In genomic region chr1:176800978-176801552, GRCh38 we compare ENCODE assay signal across 25 cellular contexts.
DNase-seq lines count a peak whose midpoint lies in the region; ATAC-seq and TF ChIP-seq lines count a peak whose summit lies in the region.
"Had no signal": no experiment of that assay in that cellular context is flagged by ENCODE, and none has a peak within 500 bp of the region (broad histone marks: within the 10 kb centered on the region; RNA-seq: fewer than 3 reads in every experiment).

No MANE protein-coding gene starts in this region.

- peaks cover 15% of the 10 kb centered on the region for H3K4me1 Mint-ChIP-seq in progenitor cell of endocrine pancreas (ENCODE audit: low read depth)
- H3K4me1 Mint-ChIP-seq: naive thymus-derived CD4-positive, alpha-beta T cell; stimulated activated naive B cell treated with anti-CD40 and anti-IgM and Interleukin-4, amounts not matched to agents 10 μg/mL and 1 μg/mL and 100 μg/mL, for 72 hours; T-helper 17 cell had no signal

- no peaks in the 10 kb centered on the region for H3K36me3 Mint-ChIP-seq in progenitor cell of endocrine pancreas (ENCODE audit: insufficient read depth)
- H3K36me3 Mint-ChIP-seq: mesothelial cell of epicardium; naive thymus-derived CD4-positive, alpha-beta T cell; stimulated activated naive B cell treated with anti-CD40 and anti-IgM and Interleukin-4, amounts not matched to agents 10 μg/mL and 1 μg/mL and 100 μg/mL, for 72 hours had no signal

- intact Hi-C loops in right cardiac atrium (cut with DNase I): no loop called here

- TF ChIP-seq CTCF in progenitor cell of endocrine pancreas (IDR thresholded peaks at IDR 0.05; ENCODE audit: unreplicated experiment): no peak

- peak overlapping the region; percentile 11 for H3K27ac Mint-ChIP-seq in progenitor cell of endocrine pancreas
- H3K27ac Mint-ChIP-seq: activated T-cell treated with anti-CD3 and anti-CD28 coated beads, Interleukin-2, amount 50 U/mL, for 72 hours; effector memory CD8-positive, alpha-beta T cell; mesothelial cell of epicardium; naive thymus-derived CD4-positive, alpha-beta T cell; stimulated activated naive B cell treated with anti-CD40 and anti-IgM and Interleukin-4, amounts not matched to agents 10 μg/mL and 1 μg/mL and 100 μg/mL, for 72 hours; T-helper 17 cell had no signal

- in situ Hi-C loops in ACHN (cut with HindIII; ENCODE audit: low pct_ligation_motif_present, low pct_unique_long_range_greater_than_20kb, low sequenced_read_pairs): no loop called here

- H3K27ac ChIP-seq in right cardiac atrium (ENCODE audit: low read length): peak overlapping the region; percentile 2
- H3K27ac ChIP-seq: adrenal gland, KMS-11, pancreas, RWPE1 had no signal

- no peaks in the 10 kb centered on the region for H3K27me3 ChIP-seq in right cardiac atrium (ENCODE audit: control insufficient read depth, insufficient read depth)
- H3K27me3 ChIP-seq: adrenal gland, pancreas had no signal

- H3K4me1 ChIP-seq in right cardiac atrium (ENCODE audit: control insufficient read depth, insufficient read depth, low read length): no peaks in the 10 kb centered on the region
- H3K4me1 ChIP-seq: pancreas had no signal

- ATAC-seq in right cardiac atrium (peak; percentile 29 to 47), GM21423 (IDR thresholded peaks at IDR 0.05; ENCODE audit: unreplicated experiment) (no peak), GM21737 (IDR thresholded peaks at IDR 0.05; ENCODE audit: unreplicated experiment) (no peak), HG02884 (IDR thresholded peaks at IDR 0.05; ENCODE audit: unreplicated experiment) (no peak)
- ATAC-seq: activated T-cell treated with anti-CD3 and anti-CD28 coated beads, Interleukin-2, amount 50 U/mL, for 72 hours; effector memory CD8-positive, alpha-beta T cell; naive thymus-derived CD4-positive, alpha-beta T cell; SK-N-SH treated with all-trans-retinoic acid at 6 μM for 48 hours; stimulated activated naive B cell treated with anti-CD40 and anti-IgM and Interleukin-4, amounts not matched to agents 10 μg/mL and 1 μg/mL and 100 μg/mL, for 72 hours; T-helper 17 cell had no signal

- no peaks in the 10 kb centered on the region for H3K9me3 Mint-ChIP-seq in progenitor cell of endocrine pancreas (ENCODE audit: low read depth)
- H3K9me3 Mint-ChIP-seq: activated T-cell treated with anti-CD3 and anti-CD28 coated beads, Interleukin-2, amount 50 U/mL, for 72 hours; effector memory CD8-positive, alpha-beta T cell; mesothelial cell of epicardium; stimulated activated naive B cell treated with anti-CD40 and anti-IgM and Interleukin-4, amounts not matched to agents 10 μg/mL and 1 μg/mL and 100 μg/mL, for 72 hours had no signal

- no peak overlapping the region for H3K4me3 Mint-ChIP-seq in progenitor cell of endocrine pancreas (ENCODE audit: low read depth)
- H3K4me3 Mint-ChIP-seq: activated T-cell treated with anti-CD3 and anti-CD28 coated beads, Interleukin-2, amount 50 U/mL, for 72 hours; effector memory CD8-positive, alpha-beta T cell; mesothelial cell of epicardium; naive thymus-derived CD4-positive, alpha-beta T cell; stimulated activated naive B cell treated with anti-CD40 and anti-IgM and Interleukin-4, amounts not matched to agents 10 μg/mL and 1 μg/mL and 100 μg/mL, for 72 hours; T-helper 17 cell had no signal

- WGBS in right cardiac atrium: 34% methylated on average over 5 of the region's 5 CpGs

- DNase-seq in NCI-H2227 treated with DMSO at 0.1 percent for 48 hours (lab: John Stamatoyannopoulos, UW) (peak; percentile 83), cerebellar cortex (ENCODE audit: low spot score) (peak; percentile 33), right cardiac atrium (no peak), progenitor cell of endocrine pancreas (ENCODE audit: low spot score, unreplicated experiment) (no peak), ACHN (no peak)
- DNase-seq: activated CD4-positive, alpha-beta T cell treated with anti-CD3 and anti-CD28 coated beads for 48 hours; activated naive CD4-positive, alpha-beta T cell treated with Interleukin-2 at 50 U/mL for 16 hours; activated T-cell treated with anti-CD3 and anti-CD28 coated beads, Interleukin-2, amount 50 U/mL, for 72 hours; adrenal gland; COR-L47; DMS79 treated with DMSO at 0.1 percent for 48 hours; effector memory CD8-positive, alpha-beta T cell; MM.1S; naive thymus-derived CD4-positive, alpha-beta T cell; NCI-H2029; pancreas; stimulated activated naive B cell treated with anti-CD40 and anti-IgM and Interleukin-4, amounts not matched to agents 10 μg/mL and 1 μg/mL and 100 μg/mL, for 72 hours; T-helper 17 cell had no signal

- no peaks in the 10 kb centered on the region for H3K27me3 Mint-ChIP-seq in progenitor cell of endocrine pancreas
- H3K27me3 Mint-ChIP-seq: effector memory CD8-positive, alpha-beta T cell; stimulated activated naive B cell treated with anti-CD40 and anti-IgM and Interleukin-4, amounts not matched to agents 10 μg/mL and 1 μg/mL and 100 μg/mL, for 72 hours; T-helper 17 cell had no signal

- H3K9me3 ChIP-seq in right cardiac atrium (ENCODE audit: control insufficient read depth, low read length): no peaks in the 10 kb centered on the region
- H3K9me3 ChIP-seq: adrenal gland, pancreas had no signal

- no peak overlapping the region for H3K4me3 ChIP-seq in right cardiac atrium (ENCODE audit: low read length)
- H3K4me3 ChIP-seq: adrenal gland, pancreas had no signal

Comparison
In these comparisons a context has a peak if more than half of its experiments do, and no peak if none do; other contexts are left out.
1. DNase-seq: peak in NCI-H2227 treated with DMSO at 0.1 percent for 48 hours (single experiment) and cerebellar cortex (single experiment); none in right cardiac atrium (0 of 3), progenitor cell of endocrine pancreas (single experiment) and ACHN (single experiment).
2. ATAC-seq: peak in right cardiac atrium (2 of 2); none in GM21423 (single experiment), GM21737 (single experiment) and HG02884 (single experiment).